Comparison of ENCODE assay signal across 8 cellular contexts in the genomic region with DNA sequence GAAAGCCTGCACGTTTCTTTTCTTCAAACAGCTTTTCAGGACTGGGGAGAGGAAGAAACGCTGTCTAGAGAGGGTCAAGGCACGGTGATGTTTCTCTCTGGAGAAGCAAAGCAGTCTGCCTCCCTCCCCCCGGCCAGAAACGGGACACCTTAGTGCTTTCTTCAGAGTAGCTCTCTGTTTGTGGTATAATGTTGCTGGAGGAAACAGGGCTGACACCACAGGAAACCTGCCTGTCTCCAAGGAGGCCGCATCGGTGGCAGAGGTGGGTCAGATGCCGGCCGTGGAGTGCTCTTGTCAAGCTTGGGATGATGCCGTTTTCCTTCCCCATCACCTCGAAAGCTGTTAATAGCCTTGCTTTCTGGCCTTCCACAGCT.
DNase-seq lines count a peak whose midpoint lies in the region; ATAC-seq and TF ChIP-seq lines count a peak whose summit lies in the region.
"Had no signal": no experiment of that assay in that cellular context is flagged by ENCODE, and none has a peak within 500 bp of the region (broad histone marks: within the 10 kb centered on the region; RNA-seq: fewer than 3 reads in every experiment).

No MANE protein-coding gene starts in this region.

- no peaks in the 10 kb centered on the region for H3K27me3 Mint-ChIP-seq in activated T-helper 17 cell treated with anti-CD3 and anti-CD28 coated beads, Interleukin-2, amount 50 U/mL, for 72 hours

- peak; percentile 14 for ATAC-seq in PC-3
- peak; percentile 25 for ATAC-seq in activated T-helper 17 cell treated with anti-CD3 and anti-CD28 coated beads, Interleukin-2, amount 50 U/mL, for 72 hours (replicated peaks)
- peak; percentile 19 for ATAC-seq in left colon
- ATAC-seq in thoracic aorta (ENCODE audit: insufficient number of reproducible peaks, low FRiP score, low read depth), result no peak
- ATAC-seq in GM18868 (IDR thresholded peaks at IDR 0.05; ENCODE audit: unreplicated experiment), result no peak

- H3K4me1 ChIP-seq in PC-3 (ENCODE audit: insufficient read depth, low read length) (peaks cover 74% of the 10 kb centered on the region), thoracic aorta (ENCODE audit: control insufficient read depth in 1 of 2, low read depth in 2 of 2) (peaks cover 51 to 94% of the 10 kb centered on the region in 2 donors)

- peak overlapping the region; percentile 58 for H3K4me3 Mint-ChIP-seq in activated T-helper 17 cell treated with anti-CD3 and anti-CD28 coated beads, Interleukin-2, amount 50 U/mL, for 72 hours

- BruUV-seq in PC-3 (replicated peaks; lab: Mats Ljungman, UMichigan), result TSS peak; percentile 88

- H3K4me1 Mint-ChIP-seq in activated T-helper 17 cell treated with anti-CD3 and anti-CD28 coated beads, Interleukin-2, amount 50 U/mL, for 72 hours, result peaks cover 39% of the 10 kb centered on the region

- H3K79me2 ChIP-seq in PC-3 (ENCODE audit: low read length), result peaks cover 25% of the 10 kb centered on the region

- POLR2A ChIA-PET in PC-3 (lab: Charles Lee; ENCODE audit: unreplicated experiment), result interaction anchor here (0.6 kb wide), 1 partner anchor 49 kb away, joined by 3 read pairs; no protein-coding TSS in a partner anchor

- no peak overlapping the region for H2AFZ ChIP-seq in PC-3 (ENCODE audit: low read length)

- H3K27ac Mint-ChIP-seq in activated T-helper 17 cell treated with anti-CD3 and anti-CD28 coated beads, Interleukin-2, amount 50 U/mL, for 72 hours, result peak overlapping the region; percentile 66

- H3K4me2 ChIP-seq in PC-3 (ENCODE audit: low read length), result peak overlapping the region; percentile 73

- DNase-seq in PC-3 (no peak), left colon (peak in 1 of 2 donors; percentile 53), thoracic aorta (ENCODE audit: low spot score) (no peak), dedifferentiated amniotic fluid mesenchymal stem cell (ENCODE audit: extremely low spot score) (no peak), NCI-H345 (lab: John Stamatoyannopoulos, UW) (no peak)
- DNase-seq: activated CD4-positive, CD25-positive, alpha-beta regulatory T cell treated with anti-CD3 and anti-CD28 coated beads, Interleukin-2, amount 50 U/mL, for 72 hours had no signal

- H4K20me1 ChIP-seq in PC-3 (ENCODE audit: low read length), result no peaks in the 10 kb centered on the region

- peaks cover 4% of the 10 kb centered on the region for H3K36me3 Mint-ChIP-seq in activated T-helper 17 cell treated with anti-CD3 and anti-CD28 coated beads, Interleukin-2, amount 50 U/mL, for 72 hours (ENCODE audit: low read depth)

- H3F3A ChIP-seq in PC-3 (ENCODE audit: low read length, unreplicated experiment), result peaks cover 30% of the 10 kb centered on the region

- H3K9ac ChIP-seq in PC-3 (ENCODE audit: low read length), result peak overlapping the region; percentile 73

- no peaks in the 10 kb centered on the region for H3K27me3 ChIP-seq in PC-3 (ENCODE audit: low read length)
- no peaks in the 10 kb centered on the region for H3K27me3 ChIP-seq in thoracic aorta (replicated peaks; ENCODE audit: insufficient read depth)

- H3K36me3 ChIP-seq in PC-3 (ENCODE audit: low read depth, low read length), result peaks cover 13% of the 10 kb centered on the region
- H3K36me3 ChIP-seq in thoracic aorta, result no peaks in the 10 kb centered on the region

- H3K4me3 ChIP-seq in PC-3 (ENCODE audit: low read length), result peak overlapping the region; percentile 37; the same call in 1 of the 2 replicates
- H3K4me3 ChIP-seq in thoracic aorta, result no peak overlapping the region

- H3K9me3 Mint-ChIP-seq in activated T-helper 17 cell treated with anti-CD3 and anti-CD28 coated beads, Interleukin-2, amount 50 U/mL, for 72 hours, result no peaks in the 10 kb centered on the region

- H3K27ac ChIP-seq in PC-3 (ENCODE audit: low read length) (peak overlapping the region; percentile 96), thoracic aorta (peak overlapping the region; percentile 52 to 80)

- H3K9me3 ChIP-seq in PC-3 (ENCODE audit: low read length) (no peaks in the 10 kb centered on the region), thoracic aorta (no peaks in the 10 kb centered on the region)

- TF ChIP-seq CTCF in PC-3 (conservative IDR thresholded peaks at IDR 0.05; ENCODE audit: low read depth, low read length) (no peak), thoracic aorta (IDR thresholded peaks at IDR 0.05) (no peak)

- H3K9me2 ChIP-seq in PC-3 (replicated peaks; ENCODE audit: low read length), result no peaks in the 10 kb centered on the region

- CTCF ChIA-PET in PC-3 (lab: Charles Lee), result interaction anchor here (0.7 to 1.3 kb wide), 2 partner anchors 54 to 70 kb away, joined by 4 read pairs; no protein-coding TSS in a partner anchor

- intact Hi-C loops in PC-3 (cut with micrococcal nuclease) (loop anchor here (1.0 to 5.0 kb wide), 9 partner anchors 22 to 141 kb away; no protein-coding TSS in a partner anchor), left colon (cut with DNase I, micrococcal nuclease) (loop anchor here in 1 of 2 donors (10.0 kb wide), 1 partner anchor 116 kb away; no protein-coding TSS in a partner anchor)

Comparison
In these comparisons a context has a peak if more than half of its experiments do, and no peak if none do; other contexts are left out.
1. ATAC-seq: peak in PC-3 (single experiment), activated T-helper 17 cell treated with anti-CD3 and anti-CD28 coated beads, Interleukin-2, amount 50 U/mL, for 72 hours (single experiment) and left colon (single experiment); none in thoracic aorta (single experiment) and GM18868 (single experiment).